In genomic region chr2:27890146-27891062, GRCh38 we compare ENCODE assay signal across 8 cellular contexts. TPM values are rescaled to one million over a fixed set of nuclear protein-coding genes. Genes with fewer than 3 reads are reported as not detected.
DNase-seq lines count a peak whose midpoint lies in the region; ATAC-seq and TF ChIP-seq lines count a peak whose summit lies in the region.

Gene BABAM2 (plus strand): TSS chr2:27890729. CDS start chr2:27894557, 3,828 bp downstream.
Gene RBKS (minus strand): TSS chr2:27890387. CDS start chr2:27890345, 42 bp downstream.

- no peaks in the 10 kb centered on the region for H3K9me3 ChIP-seq in ascending aorta

- H3K4me1 ChIP-seq in ascending aorta: peaks cover 0 to 21% of the 10 kb centered on the region in 2 donors

- no peak for TF ChIP-seq CTCF in ascending aorta (IDR thresholded peaks at IDR 0.05)

- peak within 1 kb of the TSS; percentile 99 for H3K4me3 Mint-ChIP-seq in T-helper 2 cell treated with Interferon-gamma antibody and Interleukin-4, amounts not matched to agents 5 μg/mL and 100 μg/mL, for 36 hours

- H3K36me3 Mint-ChIP-seq in T-helper 2 cell treated with Interferon-gamma antibody and Interleukin-4, amounts not matched to agents 5 μg/mL and 100 μg/mL, for 36 hours (ENCODE audit: low read depth): peaks cover 20% of the 10 kb centered on the region

- TF ChIP-seq POLR2A in GM18505 (IDR thresholded peaks at IDR 0.05; ENCODE audit: borderline replicate concordance, extremely low read depth, insufficient read depth, insufficient read length): peak; percentile 87

- no peaks in the 10 kb centered on the region for H3K9me3 Mint-ChIP-seq in T-helper 2 cell treated with Interferon-gamma antibody and Interleukin-4, amounts not matched to agents 5 μg/mL and 100 μg/mL, for 36 hours

- ATAC-seq in GM18505 (IDR thresholded peaks at IDR 0.05; ENCODE audit: unreplicated experiment) (peak; percentile 83), HG02970 (IDR thresholded peaks at IDR 0.05; ENCODE audit: low FRiP score, unreplicated experiment) (peak; percentile 82), GM18519 (IDR thresholded peaks at IDR 0.05; ENCODE audit: low FRiP score, unreplicated experiment) (no peak)

- H3K4me1 Mint-ChIP-seq in T-helper 2 cell treated with Interferon-gamma antibody and Interleukin-4, amounts not matched to agents 5 μg/mL and 100 μg/mL, for 36 hours (ENCODE audit: low read depth): peaks cover 46% of the 10 kb centered on the region

- DNase-seq in NCI-H187 (lab: John Stamatoyannopoulos, UW): peak; percentile 89 to 94
- peak; percentile 90 for DNase-seq in T-helper 2 cell treated with Interferon-gamma antibody and Interleukin-4, amounts not matched to agents 5 μg/mL and 100 μg/mL, for 36 hours (ENCODE audit: low spot score)
- peak; percentile 75 to 91 for DNase-seq in ascending aorta (ENCODE audit: low spot score in 2 of 2)
- DNase-seq in hepatic stellate cell (ENCODE audit: low spot score): peak; percentile 88
- DNase-seq in retina: peak; percentile 96

- peak within 1 kb of the TSS; percentile 90 to 95 for H3K27ac ChIP-seq in ascending aorta

- H3K36me3 ChIP-seq in ascending aorta: no peaks in the 10 kb centered on the region

- peak within 1 kb of the TSS; percentile 100 for H3K27ac Mint-ChIP-seq in T-helper 2 cell treated with Interferon-gamma antibody and Interleukin-4, amounts not matched to agents 5 μg/mL and 100 μg/mL, for 36 hours

- H3K27me3 Mint-ChIP-seq in T-helper 2 cell treated with Interferon-gamma antibody and Interleukin-4, amounts not matched to agents 5 μg/mL and 100 μg/mL, for 36 hours (ENCODE audit: low read depth): peaks cover 4% of the 10 kb centered on the region

- intact Hi-C loops in ascending aorta (cut with DNase I): loop anchor here (1.0 to 5.0 kb wide), 5 partner anchors 64 to 501 kb away; no protein-coding TSS in a partner anchor

- H3K27me3 ChIP-seq in ascending aorta: no peaks in the 10 kb centered on the region

- peak within 1 kb of the TSS; percentile 69 to 72 for H3K4me3 ChIP-seq in ascending aorta

RNA-seq across cellular contexts. Expression of gene BABAM2, which starts in this region (rescaled TPM):
- total RNA-seq in ascending aorta: 19.6 TPM

RNA-seq across cellular contexts. Expression of gene RBKS, which starts in this region (rescaled TPM):
- not detected for total RNA-seq in ascending aorta
